In genomic region chr2:120343100-120343432, GRCh38 we compare ENCODE assay signal across 1 cellular context.
TF ChIP-seq lines count a peak whose summit lies in the region.

No MANE protein-coding gene starts in this region.

TF ChIP-seq in WTC11, 78 proteins besides CTCF, POLR2A, EP300 and RAD21 (continued from another document):
- TF ChIP-seq ZNF281 (CRISPR knock-in tag; IDR thresholded peaks at IDR 0.05) (no peak), ZSCAN18 (CRISPR knock-in tag; IDR thresholded peaks at IDR 0.05) (no peak), ZNF532 (CRISPR knock-in tag; IDR thresholded peaks at IDR 0.05; ENCODE audit: borderline replicate concordance) (no peak), PRRX2 (CRISPR knock-in tag; IDR thresholded peaks at IDR 0.05) (no peak), ZNF232 (CRISPR knock-in tag; IDR thresholded peaks at IDR 0.05) (no peak), OVOL2 (CRISPR knock-in tag; IDR thresholded peaks at IDR 0.05; ENCODE audit: borderline replicate concordance) (no peak), HMGA2 (CRISPR knock-in tag; IDR thresholded peaks at IDR 0.05) (no peak), ESRRA (CRISPR knock-in tag; IDR thresholded peaks at IDR 0.05; ENCODE audit: borderline replicate concordance) (no peak), USF1 (CRISPR knock-in tag; IDR thresholded peaks at IDR 0.05) (no peak), FOXP4 (CRISPR knock-in tag; IDR thresholded peaks at IDR 0.05) (no peak), ZNF121 (CRISPR knock-in tag; IDR thresholded peaks at IDR 0.05) (no peak), GRHL2 (CRISPR knock-in tag; IDR thresholded peaks at IDR 0.05; ENCODE audit: insufficient replicate concordance, severe bottlenecking) (no peak), E2F5 (CRISPR knock-in tag; IDR thresholded peaks at IDR 0.05) (no peak), ZBTB43 (CRISPR knock-in tag; IDR thresholded peaks at IDR 0.05) (no peak), SMAD3 (CRISPR knock-in tag; IDR thresholded peaks at IDR 0.05; ENCODE audit: borderline replicate concordance) (no peak), CBFB (CRISPR knock-in tag; IDR thresholded peaks at IDR 0.05; ENCODE audit: low read depth) (no peak), FOXP1 (CRISPR knock-in tag; IDR thresholded peaks at IDR 0.05; ENCODE audit: borderline replicate concordance) (no peak)
- TF ChIP-seq, protein P1, sequence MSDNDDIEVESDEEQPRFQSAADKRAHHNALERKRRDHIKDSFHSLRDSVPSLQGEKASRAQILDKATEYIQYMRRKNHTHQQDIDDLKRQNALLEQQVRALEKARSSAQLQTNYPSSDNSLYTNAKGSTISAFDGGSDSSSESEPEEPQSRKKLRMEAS (CRISPR knock-in tag; IDR thresholded peaks at IDR 0.05), result no peak
TF ChIP-seq in WTC11: peak in this region for 0.
